Comparison of ENCODE assay signal across 17 cellular contexts in genomic region chr18:51490860-51491259, GRCh38.
"Had no signal": no experiment of that assay in that cellular context is flagged by ENCODE, and none has a peak within 500 bp of the region (broad histone marks: within the 10 kb centered on the region; RNA-seq: fewer than 3 reads in every experiment).

No MANE protein-coding gene starts in this region.

- H3K4me3 ChIP-seq: esophagus squamous epithelium, hepatocyte, neural progenitor cell, ovary, stomach, thoracic aorta had no signal

- H3K27me3 ChIP-seq: esophagus squamous epithelium, hepatocyte, neural progenitor cell, ovary, stomach had no signal

- FAIRE-seq: endometrium, small intestine had no signal

- DNase-seq: effector memory CD4-positive, alpha-beta T cell; esophagus squamous epithelium; foreskin melanocyte; head of caudate nucleus; kidney glomerular epithelial cell; natural killer cell; ovary; right cardiac atrium; small intestine; stimulated activated CD4-positive, alpha-beta T cell treated with anti-CD3 and anti-CD28 coated beads, Interleukin-12 subunit alpha, Interleukin-12 subunit beta, amount 100 ng/mL, for 4 hours; stimulated activated naive CD4-positive, alpha-beta T cell; stomach; trophoblast cell had no signal

- H3K36me3 ChIP-seq: esophagus squamous epithelium, neural progenitor cell, ovary, stomach, thoracic aorta had no signal

- ATAC-seq: natural killer cell, right cardiac atrium had no signal
